In the genomic region with DNA sequence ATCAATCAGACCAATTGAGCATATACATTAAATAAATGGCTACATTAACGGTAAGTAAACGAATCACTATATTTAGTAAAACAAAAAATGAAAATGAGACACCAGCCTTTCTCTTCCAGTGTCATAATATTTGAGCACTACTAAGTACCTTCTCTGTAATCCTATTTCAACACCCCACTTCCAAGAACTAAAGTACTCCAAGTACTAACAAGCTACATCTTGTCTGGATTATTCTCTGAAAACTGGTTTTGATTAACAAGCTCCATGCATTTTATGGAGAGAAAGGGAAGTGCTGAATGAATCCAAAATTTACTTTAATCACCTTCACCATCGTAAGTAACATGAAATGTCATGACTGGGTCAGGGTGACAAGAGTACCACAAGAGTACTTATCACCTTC, we compare ENCODE assay signal across 31 cellular contexts.
DNase-seq lines count a peak whose midpoint lies in the region; ATAC-seq, FAIRE-seq and TF ChIP-seq lines count a peak whose summit lies in the region.
"Had no signal": no experiment of that assay in that cellular context is flagged by ENCODE, and none has a peak within 500 bp of the region (broad histone marks: within the 10 kb centered on the region; RNA-seq: fewer than 3 reads in every experiment).

No MANE protein-coding gene starts in this region.

- CTCF ChIA-PET in HepG2 (lab: Yijun Ruan, JAX; ENCODE audit: low intra/inter-chr PET ratio, low total read pairs): no interaction called here
- CTCF ChIA-PET in activated naive CD4-positive, alpha-beta T cell treated with anti-CD3 and anti-CD28 coated beads, Interleukin-2, amount 10 ng/mL, durations not matched to agents 7 days and 5 days (lab: Charles Lee): no interaction called here

- no peak overlapping the region for H2BK15ac ChIP-seq in mesenchymal stem cell (ENCODE audit: low read depth, poor library complexity, severe bottlenecking)

- H2BK120ac ChIP-seq in mesenchymal stem cell (ENCODE audit: low read depth, low read length): no peak overlapping the region

- no peaks in the 10 kb centered on the region for H3K79me2 ChIP-seq in HepG2 (ENCODE audit: insufficient read depth, low read length)

- H4K20me1 ChIP-seq in HepG2 (ENCODE audit: insufficient read depth, low read length): no peaks in the 10 kb centered on the region

- H3K4me3 Mint-ChIP-seq in activated naive CD4-positive, alpha-beta T cell treated with anti-CD3 and anti-CD28 coated beads, Interleukin-2, amount 10 ng/mL, durations not matched to agents 7 days and 5 days: no peak overlapping the region
- H3K4me3 Mint-ChIP-seq: activated naive CD4-positive, alpha-beta T cell treated with anti-CD3 and anti-CD28 coated beads for 36 hours; activated T-cell treated with anti-CD3 and anti-CD28 coated beads, Interleukin-2, amount 50 U/mL, for 72 hours; CD4-positive, alpha-beta T cell; IgD-negative memory B cell; natural killer cell treated with Interleukin-12 subunit alpha and Interleukin-12 subunit beta and Interleukin-15 and Interleukin-18, amount 100 ng/mL, for 72 hours had no signal

- H2AFZ ChIP-seq in HepG2 (ENCODE audit: low read length) (no peak overlapping the region), mesenchymal stem cell (ENCODE audit: low read depth, low read length) (no peak overlapping the region)

- H3K4me1 ChIP-seq in HepG2 (ENCODE audit: insufficient read depth, low read length) (no peaks in the 10 kb centered on the region), right lobe of liver (no peaks in the 10 kb centered on the region), mesenchymal stem cell (ENCODE audit: control insufficient read depth, insufficient read depth, low read depth, low read length) (peaks cover 4% of the 10 kb centered on the region), vagina (peaks cover 31% of the 10 kb centered on the region), prostate gland (replicated peaks) (no peaks in the 10 kb centered on the region)
- H3K4me1 ChIP-seq: lower lobe of right lung, testis had no signal

- H3K36me3 ChIP-seq in HepG2 (replicated peaks in 1 of 2; ENCODE audit: control insufficient read depth in 1 of 2, insufficient read depth in 2 of 2, low read length in 2 of 2): no peaks in the 10 kb centered on the region
- no peaks in the 10 kb centered on the region for H3K36me3 ChIP-seq in right lobe of liver
- H3K36me3 ChIP-seq in bronchial epithelial cell (ENCODE audit: control insufficient read depth, insufficient read depth, low read length): no peaks in the 10 kb centered on the region
- H3K36me3 ChIP-seq in mesenchymal stem cell (ENCODE audit: control insufficient read depth in 1 of 2, insufficient read depth in 2 of 2, low read depth in 1 of 2, low read length in 2 of 2): no peaks in the 10 kb centered on the region
- H3K36me3 ChIP-seq in vagina: no peaks in the 10 kb centered on the region
- H3K36me3 ChIP-seq in prostate gland: no peaks in the 10 kb centered on the region
- H3K36me3 ChIP-seq: cardiac muscle cell, heart right ventricle, lower lobe of right lung had no signal

- H2BK5ac ChIP-seq in mesenchymal stem cell (ENCODE audit: low read depth, low read length, poor library complexity, severe bottlenecking): no peak overlapping the region

- no peak overlapping the region for H3K18ac ChIP-seq in mesenchymal stem cell (ENCODE audit: low read depth in 1 of 2, low read length in 2 of 2)

- H3K9me3 ChIP-seq in HepG2 (ENCODE audit: low read length): no peaks in the 10 kb centered on the region
- no peaks in the 10 kb centered on the region for H3K9me3 ChIP-seq in right lobe of liver
- no peaks in the 10 kb centered on the region for H3K9me3 ChIP-seq in mesenchymal stem cell (ENCODE audit: control insufficient read depth, low read length)
- no peaks in the 10 kb centered on the region for H3K9me3 ChIP-seq in vagina
- no peaks in the 10 kb centered on the region for H3K9me3 ChIP-seq in prostate gland
- H3K9me3 ChIP-seq: heart right ventricle, lower lobe of right lung, testis had no signal

- POLR2A ChIA-PET in HepG2 (lab: Yijun Ruan, JAX): no interaction called here

- no peaks in the 10 kb centered on the region for H3K4me1 Mint-ChIP-seq in activated naive CD4-positive, alpha-beta T cell treated with anti-CD3 and anti-CD28 coated beads, Interleukin-2, amount 10 ng/mL, durations not matched to agents 7 days and 5 days
- H3K4me1 Mint-ChIP-seq: IgD-negative memory B cell had no signal

- H3K9me3 Mint-ChIP-seq in activated naive CD4-positive, alpha-beta T cell treated with anti-CD3 and anti-CD28 coated beads, Interleukin-2, amount 10 ng/mL, durations not matched to agents 7 days and 5 days: no peaks in the 10 kb centered on the region
- H3K9me3 Mint-ChIP-seq: activated naive CD4-positive, alpha-beta T cell treated with anti-CD3 and anti-CD28 coated beads for 36 hours; activated T-cell treated with anti-CD3 and anti-CD28 coated beads, Interleukin-2, amount 50 U/mL, for 72 hours; CD4-positive, alpha-beta T cell; IgD-negative memory B cell; natural killer cell treated with Interleukin-12 subunit alpha and Interleukin-12 subunit beta and Interleukin-15 and Interleukin-18, amount 100 ng/mL, for 72 hours had no signal

- no peak overlapping the region for H3K4ac ChIP-seq in mesenchymal stem cell (ENCODE audit: low read depth in 1 of 2, low read length in 2 of 2)

- no peaks in the 10 kb centered on the region for H3K36me3 Mint-ChIP-seq in activated naive CD4-positive, alpha-beta T cell treated with anti-CD3 and anti-CD28 coated beads, Interleukin-2, amount 10 ng/mL, durations not matched to agents 7 days and 5 days
- H3K36me3 Mint-ChIP-seq: IgD-negative memory B cell; natural killer cell treated with Interleukin-12 subunit alpha and Interleukin-12 subunit beta and Interleukin-15 and Interleukin-18, amount 100 ng/mL, for 72 hours had no signal

- H3K14ac ChIP-seq in mesenchymal stem cell (ENCODE audit: low read length in 2 of 2): no peak overlapping the region

- TF ChIP-seq CTCF in HepG2 (CRISPR knock-in tag; IDR thresholded peaks at IDR 0.05) (no peak), right lobe of liver (IDR thresholded peaks at IDR 0.05) (no peak), bronchial epithelial cell (IDR thresholded peaks at IDR 0.05; ENCODE audit: insufficient read depth, low read length, severe bottlenecking) (no peak), vagina (IDR thresholded peaks at IDR 0.05) (no peak), prostate gland (IDR thresholded peaks at IDR 0.05) (no peak)

- intact Hi-C loops in HepG2 (cut with micrococcal nuclease; ENCODE audit: unreplicated experiment): no loop called here
- intact Hi-C loops in right lobe of liver (cut with DNase I): no loop called here
- intact Hi-C loops in vagina (cut with DNase I): no loop called here
- intact Hi-C loops in prostate gland (cut with DNase I): loop anchor here (10.0 kb wide), 1 partner anchor 125 kb away; a partner anchor contains a TSS

- H3K79me1 ChIP-seq in mesenchymal stem cell (replicated peaks; ENCODE audit: low read length, poor library complexity, severe bottlenecking): no peaks in the 10 kb centered on the region

- peaks cover 4% of the 10 kb centered on the region for H3K27me3 Mint-ChIP-seq in activated naive CD4-positive, alpha-beta T cell treated with anti-CD3 and anti-CD28 coated beads, Interleukin-2, amount 10 ng/mL, durations not matched to agents 7 days and 5 days
- H3K27me3 Mint-ChIP-seq: CD4-positive, alpha-beta T cell; IgD-negative memory B cell had no signal

- H3K9ac ChIP-seq in HepG2 (ENCODE audit: insufficient read depth, low read depth, low read length) (no peak overlapping the region), mesenchymal stem cell (ENCODE audit: low read length) (no peak overlapping the region)

- TF ChIP-seq RAD21 in HepG2 (CRISPR knock-in tag; IDR thresholded peaks at IDR 0.05): no peak

- no peaks in the 10 kb centered on the region for H3K27me3 ChIP-seq in HepG2 (ENCODE audit: control insufficient read depth in 1 of 2, insufficient read depth in 2 of 2, low read length in 2 of 2)
- H3K27me3 ChIP-seq in right lobe of liver: no peaks in the 10 kb centered on the region
- H3K27me3 ChIP-seq in bronchial epithelial cell (ENCODE audit: control insufficient read depth, insufficient read depth, low read length): no peaks in the 10 kb centered on the region
- H3K27me3 ChIP-seq in mesenchymal stem cell (ENCODE audit: control insufficient read depth in 1 of 2, insufficient read depth in 1 of 2, low read length in 2 of 2): no peaks in the 10 kb centered on the region
- H3K27me3 ChIP-seq in vagina: no peaks in the 10 kb centered on the region
- no peaks in the 10 kb centered on the region for H3K27me3 ChIP-seq in prostate gland (replicated peaks; ENCODE audit: insufficient read depth)
- H3K27me3 ChIP-seq: cardiac muscle cell, heart right ventricle, testis had no signal

- H4K8ac ChIP-seq in mesenchymal stem cell (ENCODE audit: low read length): no peak overlapping the region

- in situ Hi-C loops in HepG2 (cut with HindIII; ENCODE audit: extremely low pct_ligation_motif_present, low pct_unique_long_range_greater_than_20kb): no loop called here

- no peak overlapping the region for H2BK12ac ChIP-seq in mesenchymal stem cell (ENCODE audit: low read length in 2 of 2)

- H4K91ac ChIP-seq in mesenchymal stem cell (ENCODE audit: low read length): no peak overlapping the region

- H2AK5ac ChIP-seq in mesenchymal stem cell (ENCODE audit: low read length, severe bottlenecking): no peak overlapping the region

- no peak overlapping the region for H3K23ac ChIP-seq in mesenchymal stem cell (ENCODE audit: low read length in 2 of 2)

- no peak overlapping the region for H3K27ac ChIP-seq in HepG2 (ENCODE audit: extremely low read length, insufficient read depth, low read length)
- no peak overlapping the region for H3K27ac ChIP-seq in right lobe of liver
- H3K27ac ChIP-seq in mesenchymal stem cell (ENCODE audit: low read length, poor library complexity, severe bottlenecking): peak overlapping the region; percentile 84
- H3K27ac ChIP-seq in vagina: peak overlapping the region; percentile 67
- no peak overlapping the region for H3K27ac ChIP-seq in prostate gland
- H3K27ac ChIP-seq: cardiac muscle cell, heart right ventricle, lower lobe of right lung, testis had no signal

- FAIRE-seq in HepG2 (lab: Jason Lieb, UNC) (peak; percentile 44), bronchial epithelial cell (lab: Jason Lieb, UNC) (no peak)
- FAIRE-seq: colon, frontal cortex, small intestine had no signal

- H3K4me3 ChIP-seq in HepG2 (replicated peaks in 1 of 3; ENCODE audit: insufficient read depth in 1 of 3, low read depth in 2 of 3, low read length in 3 of 3) (no peak overlapping the region), right lobe of liver (no peak overlapping the region), bronchial epithelial cell (ENCODE audit: low read depth, low read length) (no peak overlapping the region), mesenchymal stem cell (ENCODE audit: insufficient read depth in 1 of 2, low read depth in 1 of 2, low read length in 2 of 2) (peak overlapping the region in 1 of 2 experiments; percentile 4), vagina (no peak overlapping the region), prostate gland (no peak overlapping the region)
- H3K4me3 ChIP-seq: cardiac muscle cell, heart right ventricle, lower lobe of right lung, testis had no signal

- TF ChIP-seq POLR2A in HepG2 (IDR thresholded peaks at IDR 0.05; ENCODE audit: insufficient read depth in 1 of 2, low read depth in 2 of 2, low read length in 2 of 2) (no peak), right lobe of liver (IDR thresholded peaks at IDR 0.05) (no peak), vagina (IDR thresholded peaks at IDR 0.05) (no peak), prostate gland (IDR thresholded peaks at IDR 0.05) (no peak)

- H3K4me2 ChIP-seq in HepG2 (ENCODE audit: low read depth, low read length) (no peak overlapping the region), mesenchymal stem cell (ENCODE audit: low read length, poor library complexity, severe bottlenecking) (no peak overlapping the region)

- DNase-seq in HepG2 (ENCODE audit: low spot score) (no peak), right lobe of liver (no peak), bronchial epithelial cell (ENCODE audit: low read depth) (peak; percentile 85), mesenchymal stem cell (no peak), vagina (ENCODE audit: extremely low spot score in 2 of 2) (no peak), prostate gland (ENCODE audit: low spot score) (no peak)
- no peak for DNase-seq in activated naive CD4-positive, alpha-beta T cell treated with anti-CD3 and anti-CD28 coated beads, Interleukin-2, amount 10 ng/mL, durations not matched to agents 7 days and 5 days
- DNase-seq: activated CD4-positive, alpha-beta T cell treated with anti-CD3 and anti-CD28 coated beads, Interleukin-2, amount 50 U/mL, for 48 hours; activated CD4-positive, CD25-positive, alpha-beta regulatory T cell treated with anti-CD3 and anti-CD28 coated beads, Interleukin-2, amount 50 U/mL, for 72 hours; activated naive CD4-positive, alpha-beta T cell treated with anti-CD3 and anti-CD28 coated beads for 36 hours; activated T-cell treated with anti-CD3 and anti-CD28 coated beads, Interleukin-2, amount 50 U/mL, for 72 hours; amygdala; CD4-positive, alpha-beta T cell; DND-41; effector CD4-positive, alpha-beta T cell; GF-D8; GOT3; heart right ventricle; lower lobe of right lung; NCI-H2171; small intestine; stimulated activated CD4-positive, alpha-beta T cell treated with anti-CD3 and anti-CD28 coated beads, Interleukin-1b, Interleukin-23, amount 100 ng/mL, for 48 hours; stimulated activated naive CD8-positive, alpha-beta T cell treated with anti-CD3 and anti-CD28 coated beads, Interleukin-15, Interleukin-2, amounts not matched to agents 100 U/mL and 50 U/mL, for 24 hours; T-helper 2 cell; testis had no signal

- ATAC-seq in HepG2: no peak
- ATAC-seq in right lobe of liver: no peak
- ATAC-seq in GM18870 (IDR thresholded peaks at IDR 0.05; ENCODE audit: unreplicated experiment): no peak
- ATAC-seq: activated T-cell treated with anti-CD3 and anti-CD28 coated beads, Interleukin-2, amount 50 U/mL, for 72 hours; stimulated activated naive CD8-positive, alpha-beta T cell treated with anti-CD3 and anti-CD28 coated beads, Interleukin-15, Interleukin-2, amounts not matched to agents 100 U/mL and 50 U/mL, for 24 hours had no signal

- WGBS in HepG2 (ENCODE audit: low lambda C conversion rate): 76% methylated on average over 3 of the region's 3 CpGs
- 71% methylated on average over 3 of the region's 3 CpGs for WGBS in right lobe of liver (ENCODE audit: insufficient coverage, low coverage, low lambda C conversion rate, missing lambda C conversion rate)
- WGBS in mesenchymal stem cell: 100% methylated on average over 3 of the region's 3 CpGs
- WGBS in prostate gland: 70% methylated on average over 3 of the region's 3 CpGs

- TF ChIP-seq EP300 in HepG2 (IDR thresholded peaks at IDR 0.05; ENCODE audit: low read depth in 2 of 2, low read length in 2 of 2) (no peak), HepG2 (CRISPR knock-in tag; IDR thresholded peaks at IDR 0.05; ENCODE audit: borderline replicate concordance) (no peak)

- BruUV-seq in HepG2 (replicated peaks; lab: Mats Ljungman, UMichigan): no TSS peak

- no peak overlapping the region for H3K27ac Mint-ChIP-seq in activated naive CD4-positive, alpha-beta T cell treated with anti-CD3 and anti-CD28 coated beads, Interleukin-2, amount 10 ng/mL, durations not matched to agents 7 days and 5 days
- H3K27ac Mint-ChIP-seq: activated naive CD4-positive, alpha-beta T cell treated with anti-CD3 and anti-CD28 coated beads for 36 hours; activated T-cell treated with anti-CD3 and anti-CD28 coated beads, Interleukin-2, amount 50 U/mL, for 72 hours; CD4-positive, alpha-beta T cell; IgD-negative memory B cell; natural killer cell treated with Interleukin-12 subunit alpha and Interleukin-12 subunit beta and Interleukin-15 and Interleukin-18, amount 100 ng/mL, for 72 hours had no signal

Comparison
In these comparisons a context has a peak if more than half of its experiments do, and no peak if none do; other contexts are left out.
1. H3K27ac ChIP-seq: peak in mesenchymal stem cell (single experiment) and vagina (single experiment); none in HepG2 (single experiment), right lobe of liver (0 of 3) and prostate gland (0 of 2).